ENCODE assay signal across 15 cellular contexts in the genomic region with DNA sequence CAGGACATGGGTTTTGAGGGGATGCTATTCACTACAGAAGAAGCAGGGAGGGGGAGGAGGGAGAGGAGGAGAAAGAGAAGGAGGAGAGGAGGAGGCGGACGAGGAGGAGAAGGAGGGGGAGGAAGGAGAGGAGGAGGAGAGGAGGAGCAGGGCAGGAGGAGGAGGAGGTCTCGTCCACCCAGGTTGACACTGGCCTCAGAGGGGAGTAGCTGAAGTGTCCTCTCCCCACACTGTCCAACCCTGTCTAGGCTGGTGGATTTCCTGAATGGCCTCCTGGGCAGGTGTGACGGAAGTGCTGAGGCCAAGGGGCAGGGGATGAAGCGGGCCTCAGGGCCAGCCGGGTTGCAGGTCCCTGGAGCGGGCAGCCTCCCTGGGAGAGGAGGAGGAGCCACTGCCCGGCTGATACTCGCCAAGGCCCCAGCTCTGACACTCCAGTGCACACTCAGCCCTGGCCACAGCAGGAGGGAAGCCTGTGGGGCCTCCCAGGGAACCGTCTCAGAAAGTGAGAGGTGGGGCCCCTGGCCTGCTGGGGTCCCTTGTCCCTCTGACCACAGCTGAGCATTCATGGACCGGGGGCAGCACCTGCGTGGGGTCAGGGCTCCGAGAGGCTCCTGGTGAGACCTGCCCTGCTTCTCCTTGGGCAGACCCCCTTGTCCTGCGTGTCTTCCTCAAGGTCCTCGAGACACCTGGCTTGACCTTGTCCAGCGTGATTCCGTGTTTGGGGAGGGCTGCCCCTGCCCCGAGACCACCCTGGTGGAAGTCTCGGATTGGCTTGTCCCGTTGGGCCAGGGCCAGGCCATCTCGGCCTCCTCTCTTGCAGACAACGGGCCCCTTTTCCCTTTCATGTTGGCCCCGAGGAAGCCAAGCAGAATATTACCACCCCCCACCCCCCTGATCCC.
DNase-seq lines count a peak whose midpoint lies in the region; ATAC-seq and TF ChIP-seq lines count a peak whose summit lies in the region.
"Had no signal": no experiment of that assay in that cellular context is flagged by ENCODE, and none has a peak within 500 bp of the region (broad histone marks: within the 10 kb centered on the region; RNA-seq: fewer than 3 reads in every experiment).

No MANE protein-coding gene starts in this region.

- DNase-seq in NCI-H2196 (lab: John Stamatoyannopoulos, UW; ENCODE audit: unreplicated experiment), result peak; percentile 6
- no peak for DNase-seq in NCI-H2196 treated with DMSO at 0.1 percent for 48 hours (lab: John Stamatoyannopoulos, UW; ENCODE audit: unreplicated experiment)
- no peak for DNase-seq in Panc1 (ENCODE audit: low read depth, low spot score)
- peak; percentile 82 for DNase-seq in hepatocyte (ENCODE audit: low spot score)
- DNase-seq in smooth muscle cell (lab: John Stamatoyannopoulos, UW; ENCODE audit: unreplicated experiment), result peak; percentile 27
- no peak for DNase-seq in NOMO-1 (lab: John Stamatoyannopoulos, UW; ENCODE audit: unreplicated experiment in 2 of 2)
- no peak for DNase-seq in NCI-H82 (lab: John Stamatoyannopoulos, UW)
- DNase-seq in stimulated activated naive CD4-positive, alpha-beta T cell treated with Interleukin-2 at 50 U/mL for 16 hours (lab: John Stamatoyannopoulos, UW), result no peak
- DNase-seq: activated CD4-positive, alpha-beta T cell treated with anti-CD3 and anti-CD28 coated beads, Interleukin-2, amount 10 ng/mL, durations not matched to agents 24 days and 14 days; activated effector memory CD4-positive, alpha-beta T cell treated with anti-CD3 and anti-CD28 coated beads, Interleukin-2, amount 50 U/mL, for 16 hours; DMS 273 treated with DMSO at 0.1 percent for 48 hours; esophagus squamous epithelium; NCI-H187 treated with DMSO at 0.1 percent for 48 hours; small intestine had no signal

- TF ChIP-seq CTCF in Panc1 (IDR thresholded peaks at IDR 0.05) (no peak), hepatocyte (IDR thresholded peaks at IDR 0.05; ENCODE audit: poor library complexity) (no peak), smooth muscle cell (IDR thresholded peaks at IDR 0.05; ENCODE audit: borderline replicate concordance, insufficient read depth, poor library complexity, severe bottlenecking) (no peak)

- BruUV-seq in Panc1 (replicated peaks; lab: Mats Ljungman, UMichigan), result no TSS peak

- H3K9ac ChIP-seq in smooth muscle cell (ENCODE audit: low read depth), result no peak overlapping the region

- H3K4me2 ChIP-seq in hepatocyte (peak overlapping the region; percentile 58), smooth muscle cell (peak overlapping the region; percentile 57)

- peaks cover 8% of the 10 kb centered on the region for H3F3A ChIP-seq in smooth muscle cell (ENCODE audit: low read depth)

- peak; percentile 54; the same call in 1 of the 2 replicates for ATAC-seq in Panc1
- ATAC-seq: GM12878 had no signal

- H3K27ac ChIP-seq in Panc1 (ENCODE audit: low read length) (peak overlapping the region; percentile 63), hepatocyte (peak overlapping the region; percentile 84), smooth muscle cell (ENCODE audit: low read depth) (no peak overlapping the region)
- H3K27ac ChIP-seq: esophagus squamous epithelium had no signal

- no peaks in the 10 kb centered on the region for H3K9me2 ChIP-seq in hepatocyte (replicated peaks; ENCODE audit: insufficient read depth)

- H3K79me2 ChIP-seq in hepatocyte (peaks cover 7% of the 10 kb centered on the region), smooth muscle cell (ENCODE audit: low read depth) (peaks cover 6% of the 10 kb centered on the region)

- no peaks in the 10 kb centered on the region for H3K9me3 ChIP-seq in Panc1 (ENCODE audit: control insufficient read depth, insufficient read depth, low read depth, low read length)
- H3K9me3 ChIP-seq in hepatocyte (ENCODE audit: low read depth), result no peaks in the 10 kb centered on the region
- no peaks in the 10 kb centered on the region for H3K9me3 ChIP-seq in smooth muscle cell (replicated peaks; ENCODE audit: low read depth)
- H3K9me3 ChIP-seq: esophagus squamous epithelium had no signal

- WGBS in hepatocyte (ENCODE audit: low lambda C conversion rate, missing lambda C conversion rate), result 46% methylated on average over 14 of the region's 23 CpGs
- WGBS in smooth muscle cell (ENCODE audit: low lambda C conversion rate), result 51% methylated on average over 20 of the region's 23 CpGs

- CTCF ChIA-PET in Panc1 (lab: Charles Lee), result no interaction called here

- H4K20me1 ChIP-seq in hepatocyte (ENCODE audit: insufficient read depth, poor library complexity, severe bottlenecking), result peaks cover 3% of the 10 kb centered on the region
- H4K20me1 ChIP-seq in smooth muscle cell (ENCODE audit: low read depth), result peaks cover 88% of the 10 kb centered on the region

- H3K27me3 ChIP-seq in Panc1 (ENCODE audit: control insufficient read depth, insufficient read depth, low read length), result no peaks in the 10 kb centered on the region
- no peaks in the 10 kb centered on the region for H3K27me3 ChIP-seq in hepatocyte
- no peaks in the 10 kb centered on the region for H3K27me3 ChIP-seq in smooth muscle cell (ENCODE audit: low read depth)

- H2AFZ ChIP-seq in hepatocyte (no peak overlapping the region), smooth muscle cell (ENCODE audit: low read depth) (no peak overlapping the region)

- in situ Hi-C loops in Panc1 (cut with HindIII; ENCODE audit: low pct_unique_long_range_greater_than_20kb, low sequenced_read_pairs), result no loop called here

- no peak overlapping the region for H3K4me3 ChIP-seq in Panc1 (ENCODE audit: low read depth in 2 of 2, low read length in 2 of 2)
- H3K4me3 ChIP-seq in hepatocyte, result no peak overlapping the region
- no peak overlapping the region for H3K4me3 ChIP-seq in smooth muscle cell
- H3K4me3 ChIP-seq: esophagus squamous epithelium, GM12878 had no signal

- H3K4me1 ChIP-seq in Panc1 (ENCODE audit: control insufficient read depth, insufficient read depth, low read length), result peaks cover 53% of the 10 kb centered on the region
- peaks cover 44% of the 10 kb centered on the region for H3K4me1 ChIP-seq in hepatocyte (ENCODE audit: insufficient read depth)
- peaks cover 38% of the 10 kb centered on the region for H3K4me1 ChIP-seq in smooth muscle cell (ENCODE audit: low read depth)

- POLR2A ChIA-PET in Panc1 (lab: Charles Lee), result interaction anchor here (0.7 kb wide), 1 partner anchor 89 kb away, joined by 3 read pairs; no protein-coding TSS in a partner anchor

- H3K36me3 ChIP-seq in Panc1 (ENCODE audit: control insufficient read depth, insufficient read depth, low read length) (no peaks in the 10 kb centered on the region), hepatocyte (replicated peaks; ENCODE audit: insufficient read depth, low read depth) (no peaks in the 10 kb centered on the region), smooth muscle cell (ENCODE audit: low read depth) (no peaks in the 10 kb centered on the region)
- H3K36me3 ChIP-seq: esophagus squamous epithelium had no signal

- intact Hi-C loops in Panc1 (cut with micrococcal nuclease; ENCODE audit: unreplicated experiment), result no loop called here

Comparison
In these comparisons a context has a peak if more than half of its experiments do, and no peak if none do; other contexts are left out.
1. DNase-seq: peak in NCI-H2196 (single experiment), hepatocyte (single experiment) and smooth muscle cell (single experiment); none in NCI-H2196 treated with DMSO at 0.1 percent for 48 hours (single experiment), Panc1 (single experiment), NOMO-1 (0 of 2), NCI-H82 (single experiment) and stimulated activated naive CD4-positive, alpha-beta T cell treated with Interleukin-2 at 50 U/mL for 16 hours (single experiment).